ENCODE assay signal across 13 cellular contexts in the genomic region with DNA sequence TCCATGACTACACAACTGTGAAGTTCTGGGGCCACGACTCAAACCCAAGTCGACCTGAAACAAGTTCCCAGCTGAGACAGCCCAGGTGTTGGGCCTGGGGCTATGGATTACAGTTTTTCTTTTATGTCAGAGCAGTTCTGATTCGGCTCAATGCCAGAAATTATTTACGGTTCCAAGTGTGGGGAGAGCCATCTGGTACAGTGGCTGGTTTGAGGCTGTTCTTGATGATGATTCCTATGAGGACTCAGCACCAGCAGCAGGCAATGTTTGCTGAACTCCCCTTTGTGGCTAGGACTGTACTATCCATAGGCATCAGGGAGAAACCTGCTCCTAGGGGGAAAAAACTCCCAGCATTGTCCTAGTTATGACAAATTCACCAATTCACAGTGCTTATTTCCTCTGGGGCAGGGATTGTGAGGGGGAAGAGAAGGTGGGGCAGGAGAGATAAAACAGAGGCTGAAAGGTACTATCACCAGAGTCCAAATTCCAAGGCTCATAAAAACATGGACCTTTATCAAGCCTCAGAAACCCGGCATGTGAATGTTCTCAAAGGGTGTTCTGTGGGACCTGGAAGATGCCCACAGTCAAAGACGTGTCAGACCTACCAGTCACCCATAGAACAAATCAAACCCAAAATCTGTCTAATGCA. TPM values are rescaled to one million over a fixed set of nuclear protein-coding genes. Genes with fewer than 3 reads are reported as not detected.
DNase-seq lines count a peak whose midpoint lies in the region; ATAC-seq and TF ChIP-seq lines count a peak whose summit lies in the region.
"Had no signal": no experiment of that assay in that cellular context is flagged by ENCODE, and none has a peak within 500 bp of the region (broad histone marks: within the 10 kb centered on the region; RNA-seq: fewer than 3 reads in every experiment).

No MANE protein-coding gene starts in this region.

- H3K9ac ChIP-seq in neural progenitor cell: no peak overlapping the region

- H3K4me3 ChIP-seq in neural progenitor cell (no peak overlapping the region), vagina (no peak overlapping the region), body of pancreas (no peak overlapping the region)

- peaks cover 8% of the 10 kb centered on the region for H3K36me3 Mint-ChIP-seq in brain
- peaks cover 5% of the 10 kb centered on the region for H3K36me3 Mint-ChIP-seq in neural progenitor cell
- H3K36me3 Mint-ChIP-seq in stimulated activated naive B cell treated with anti-CD40 and anti-IgM and Interleukin-4, amounts not matched to agents 10 μg/mL and 1 μg/mL and 100 μg/mL, for 72 hours: peaks cover 2 to 8% of the 10 kb centered on the region in 2 donors

- TF ChIP-seq POLR2A in vagina (IDR thresholded peaks at IDR 0.05) (no peak), body of pancreas (IDR thresholded peaks at IDR 0.05) (no peak)

- H3K27me3 Mint-ChIP-seq in brain (peaks cover 11% of the 10 kb centered on the region), neural progenitor cell (ENCODE audit: insufficient read depth, low read depth) (peaks cover 5% of the 10 kb centered on the region)
- H3K27me3 Mint-ChIP-seq in stimulated activated naive B cell treated with anti-CD40 and anti-IgM and Interleukin-4, amounts not matched to agents 10 μg/mL and 1 μg/mL and 100 μg/mL, for 72 hours: peaks cover 0 to 5% of the 10 kb centered on the region in 2 donors
- H3K27me3 Mint-ChIP-seq: activated CD4-positive, alpha-beta T cell treated with anti-CD3 and anti-CD28 coated beads for 36 hours had no signal

- H3K4me1 ChIP-seq in neural progenitor cell (no peaks in the 10 kb centered on the region), vagina (no peaks in the 10 kb centered on the region), body of pancreas (no peaks in the 10 kb centered on the region)

- peak; percentile 28 for DNase-seq in ELR (ENCODE audit: low read depth)
- peak; percentile 95 for DNase-seq in NCI-H1694 (lab: John Stamatoyannopoulos, UW)
- no peak for DNase-seq in neural progenitor cell (ENCODE audit: low spot score)
- DNase-seq in stimulated activated naive B cell treated with anti-CD40 and anti-IgM and Interleukin-4, amounts not matched to agents 10 μg/mL and 1 μg/mL and 100 μg/mL, for 72 hours: no peak
- DNase-seq in vagina (ENCODE audit: extremely low spot score in 2 of 2): no peak
- no peak for DNase-seq in body of pancreas
- DNase-seq: activated CD4-positive, alpha-beta T cell treated with anti-CD3 and anti-CD28 coated beads for 36 hours; C1 segment of cervical spinal cord; islet precursor cell; NCI-H526; stimulated activated CD4-positive, alpha-beta T cell treated with anti-CD3 and anti-CD28 coated beads, Interleukin-15, amount 100 ng/mL, for 24 hours had no signal

- no peak overlapping the region for H2AFZ ChIP-seq in neural progenitor cell (replicated peaks)

- H4K20me1 ChIP-seq in neural progenitor cell (ENCODE audit: low read depth): peaks cover 5% of the 10 kb centered on the region

- H3K27me3 ChIP-seq in neural progenitor cell (no peaks in the 10 kb centered on the region), vagina (no peaks in the 10 kb centered on the region), body of pancreas (no peaks in the 10 kb centered on the region)

- H3F3A ChIP-seq in neural progenitor cell (ENCODE audit: low read depth): peaks cover 23% of the 10 kb centered on the region

- no peak overlapping the region for H3K4me2 ChIP-seq in neural progenitor cell

- no peaks in the 10 kb centered on the region for H3K79me2 ChIP-seq in neural progenitor cell (ENCODE audit: low read depth)

- intact Hi-C loops in vagina (cut with DNase I): no loop called here
- intact Hi-C loops in body of pancreas (cut with DNase I): no loop called here

- H3K4me3 Mint-ChIP-seq in brain (no peak overlapping the region), neural progenitor cell (no peak overlapping the region)
- H3K4me3 Mint-ChIP-seq in stimulated activated naive B cell treated with anti-CD40 and anti-IgM and Interleukin-4, amounts not matched to agents 10 μg/mL and 1 μg/mL and 100 μg/mL, for 72 hours: no peak overlapping the region
- H3K4me3 Mint-ChIP-seq: activated CD4-positive, alpha-beta T cell treated with anti-CD3 and anti-CD28 coated beads for 36 hours; activated naive CD8-positive, alpha-beta T cell had no signal

- H3K4me1 Mint-ChIP-seq in brain (peaks cover 12% of the 10 kb centered on the region), neural progenitor cell (no peaks in the 10 kb centered on the region)
- H3K4me1 Mint-ChIP-seq in stimulated activated naive B cell treated with anti-CD40 and anti-IgM and Interleukin-4, amounts not matched to agents 10 μg/mL and 1 μg/mL and 100 μg/mL, for 72 hours: no peaks in the 10 kb centered on the region
- H3K4me1 Mint-ChIP-seq: activated CD4-positive, alpha-beta T cell treated with anti-CD3 and anti-CD28 coated beads for 36 hours had no signal

- H3K27ac Mint-ChIP-seq in brain: peak overlapping the region in 4 of 5 experiments; percentile 15 to 96 (median 74)
- peak overlapping the region; percentile 0 for H3K27ac Mint-ChIP-seq in neural progenitor cell
- H3K27ac Mint-ChIP-seq in stimulated activated naive B cell treated with anti-CD40 and anti-IgM and Interleukin-4, amounts not matched to agents 10 μg/mL and 1 μg/mL and 100 μg/mL, for 72 hours: no peak overlapping the region
- H3K27ac Mint-ChIP-seq: activated CD4-positive, alpha-beta T cell treated with anti-CD3 and anti-CD28 coated beads for 36 hours; activated naive CD8-positive, alpha-beta T cell had no signal

- H3K9me3 ChIP-seq in neural progenitor cell (ENCODE audit: low read depth) (no peaks in the 10 kb centered on the region), vagina (no peaks in the 10 kb centered on the region), body of pancreas (no peaks in the 10 kb centered on the region)

- H3K27ac ChIP-seq in neural progenitor cell (no peak overlapping the region), vagina (no peak overlapping the region), body of pancreas (no peak overlapping the region)

- no peak for TF ChIP-seq CTCF in brain (conservative IDR thresholded peaks at IDR 0.05)
- TF ChIP-seq CTCF in neural progenitor cell (IDR thresholded peaks at IDR 0.05): no peak
- TF ChIP-seq CTCF in vagina (IDR thresholded peaks at IDR 0.05): no peak
- TF ChIP-seq CTCF in body of pancreas (IDR thresholded peaks at IDR 0.05): no peak

- H3K36me3 ChIP-seq in neural progenitor cell (no peaks in the 10 kb centered on the region), vagina (peaks cover 0 to 5% of the 10 kb centered on the region in 2 donors), body of pancreas (replicated peaks in 1 of 2; ENCODE audit: insufficient read depth in 1 of 2, low read depth in 2 of 2) (no peaks in the 10 kb centered on the region)

- ATAC-seq in stimulated activated naive B cell treated with anti-CD40 and anti-IgM and Interleukin-4, amounts not matched to agents 10 μg/mL and 1 μg/mL and 100 μg/mL, for 72 hours (replicated peaks): no peak
- no peak for ATAC-seq in body of pancreas
- ATAC-seq: activated CD4-positive, alpha-beta T cell treated with anti-CD3 and anti-CD28 coated beads for 36 hours had no signal

- WGBS in body of pancreas, 2 donors: 38 to 42% methylated on average over 5 to 6 of the region's 6 CpGs

- peaks cover 0 to 13% (median 4%) of the 10 kb centered on the region in 5 experiments for H3K9me3 Mint-ChIP-seq in brain
- H3K9me3 Mint-ChIP-seq in neural progenitor cell: peaks cover 3% of the 10 kb centered on the region
- peaks cover 0 to 3% of the 10 kb centered on the region in 2 donors for H3K9me3 Mint-ChIP-seq in stimulated activated naive B cell treated with anti-CD40 and anti-IgM and Interleukin-4, amounts not matched to agents 10 μg/mL and 1 μg/mL and 100 μg/mL, for 72 hours

RNA-seq across cellular contexts. Expression of a gene that starts 18.2 kb away (rescaled TPM):
- 34.3 TPM for polyA plus RNA-seq in brain (ENCODE audit: insufficient read depth, low read depth, low replicate concordance)
- total RNA-seq in neural progenitor cell (ENCODE audit: low replicate concordance) (25.9 and 39.5 TPM in 2 replicates), vagina (15.7 TPM), body of pancreas (10 to 100 TPM; 35.9 to 36.6 TPM)

RNA-seq across cellular contexts. Expression of a gene that starts 36.6 kb away (rescaled TPM):
- 114 TPM for polyA plus RNA-seq in brain (ENCODE audit: insufficient read depth, low read depth, low replicate concordance)
- total RNA-seq in neural progenitor cell (ENCODE audit: low replicate concordance) (94.3 and 104 TPM in 2 replicates), vagina (149 TPM), body of pancreas (100 to 1,000 TPM in 1 of 2 donors, 10 to 100 TPM in 1; 87.3 to 109 TPM)

Comparison
In these comparisons a context has a peak if more than half of its experiments do, and no peak if none do; other contexts are left out.
1. DNase-seq: peak in ELR (single experiment) and NCI-H1694 (single experiment); none in neural progenitor cell (single experiment), stimulated activated naive B cell treated with anti-CD40 and anti-IgM and Interleukin-4, amounts not matched to agents 10 μg/mL and 1 μg/mL and 100 μg/mL, for 72 hours (single experiment), vagina (0 of 2) and body of pancreas (0 of 4).